In the genomic region with DNA sequence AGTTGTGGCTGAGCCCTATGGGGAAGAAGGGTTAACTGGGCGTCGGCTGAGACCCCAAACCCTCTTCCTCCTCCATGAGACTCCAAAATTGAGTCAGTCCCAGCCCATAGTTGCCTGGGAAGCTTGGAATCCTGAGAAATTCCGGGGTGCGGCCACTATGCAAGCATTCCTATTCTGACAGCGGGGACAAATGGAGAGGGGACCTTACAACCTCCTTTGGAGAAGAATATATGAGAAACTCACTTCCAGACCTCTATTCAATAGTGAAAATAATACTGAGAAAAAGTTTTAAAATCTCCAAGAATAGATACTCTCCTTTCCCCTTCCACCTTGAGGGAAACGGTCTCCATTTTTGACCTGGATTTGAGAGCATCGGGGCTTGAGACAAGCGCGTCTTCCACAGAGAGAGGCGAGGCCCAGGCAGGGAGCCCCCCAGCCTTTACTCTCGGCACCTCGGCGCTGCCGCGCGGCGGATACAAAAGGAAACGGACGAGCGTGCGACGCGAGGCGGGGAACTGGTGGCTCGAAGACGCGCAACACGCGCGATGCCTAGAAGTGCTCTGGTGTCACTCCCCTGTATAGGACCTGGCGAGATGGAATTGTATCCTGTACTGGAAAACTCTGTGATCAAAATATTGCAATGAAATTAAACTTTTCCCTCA, we compare ENCODE assay signal across 1 cellular context.
TF ChIP-seq lines count a peak whose summit lies in the region.

No MANE protein-coding gene starts in this region.

TF ChIP-seq in endothelial cell of umbilical vein, 7 proteins besides CTCF, POLR2A, EP300 and RAD21 (continued from another document):
- TF ChIP-seq POLR2AphosphoS5 (IDR thresholded peaks at IDR 0.05; ENCODE audit: insufficient read depth, low read depth, low read length) = no peak
- no peak for TF ChIP-seq MYC (IDR thresholded peaks at IDR 0.05; ENCODE audit: low read depth, low read length)
